8 cellular contexts compared by ENCODE assay signal in genomic region chr17:42182927-42183734, GRCh38. TPM values are rescaled to one million over a fixed set of nuclear protein-coding genes. Genes with fewer than 3 reads are reported as not detected.
A peak's percentile ranks its signal among the peaks of the same experiment; 100 is the strongest.
DNase-seq lines count a peak whose midpoint lies in the region; ATAC-seq, FAIRE-seq and TF ChIP-seq lines count a peak whose summit lies in the region.

No MANE protein-coding gene starts in this region.

- H3K9ac ChIP-seq in iPS-18a (ENCODE audit: low read length) (no peak overlapping the region), stomach smooth muscle (ENCODE audit: low read length in 2 of 2) (peak overlapping the region; percentile 41 to 69)

- peaks cover 41% of the 10 kb centered on the region for H3K27me3 Mint-ChIP-seq in T-helper 2 cell treated with Interferon-gamma antibody and Interleukin-4, amounts not matched to agents 5 μg/mL and 100 μg/mL, for 36 hours (ENCODE audit: low read depth)
- H3K27me3 Mint-ChIP-seq in WTC11 (ENCODE audit: low read depth) = peaks cover 74% of the 10 kb centered on the region

- peak overlapping the region; percentile 78 for H3K27ac Mint-ChIP-seq in T-helper 2 cell treated with Interferon-gamma antibody and Interleukin-4, amounts not matched to agents 5 μg/mL and 100 μg/mL, for 36 hours
- no peak overlapping the region for H3K27ac Mint-ChIP-seq in WTC11

- TF ChIP-seq CTCF in WTC11 (IDR thresholded peaks at IDR 0.05) = no peak

- H3K4me3 ChIP-seq in iPS-18a (ENCODE audit: low read length) = peak overlapping the region; percentile 62
- H3K4me3 ChIP-seq in stomach smooth muscle (ENCODE audit: low read length in 2 of 2) = peak overlapping the region; percentile 68 to 80

- ATAC-seq in WTC11 (no peak), left lobe of liver (no peak)

- H3K27me3 ChIP-seq in iPS-18a (ENCODE audit: control insufficient read depth, insufficient read depth, low read length) = peaks cover 58% of the 10 kb centered on the region
- peaks cover 18 to 26% of the 10 kb centered on the region in 2 donors for H3K27me3 ChIP-seq in stomach smooth muscle (ENCODE audit: control insufficient read depth in 1 of 2, insufficient read depth in 2 of 2, low read length in 2 of 2)

- no peak overlapping the region for H3K27ac ChIP-seq in iPS-18a (ENCODE audit: low read length)
- no peak overlapping the region for H3K27ac ChIP-seq in stomach smooth muscle (ENCODE audit: low read length)

- no peaks in the 10 kb centered on the region for H3K36me3 ChIP-seq in iPS-18a (ENCODE audit: control insufficient read depth, low read depth, low read length)
- H3K36me3 ChIP-seq in stomach smooth muscle (ENCODE audit: control insufficient read depth in 2 of 2, insufficient read depth in 2 of 2, low read length in 2 of 2) = no peaks in the 10 kb centered on the region

- CTCF ChIA-PET in WTC11 (lab: Charles Lee) = interaction anchor here (0.7 to 7.3 kb wide), 15 partner anchors 10 to 500 kb away, joined by 3 to 55 read pairs (median 5); partner anchors contain the start of genes GHDC, KAT2A, NKIRAS2 and RAB5C

- H3K4me1 ChIP-seq in iPS-18a (ENCODE audit: control insufficient read depth, low read depth, low read length) (peaks cover 14% of the 10 kb centered on the region), stomach smooth muscle (ENCODE audit: control insufficient read depth, insufficient read depth, low read length) (peaks cover 23% of the 10 kb centered on the region)

- POLR2A ChIA-PET in WTC11 (lab: Charles Lee) = interaction anchor here (0.6 kb wide), 2 partner anchors 24 to 240 kb away, joined by 3 to 6 read pairs; partner anchors contain the start of gene CAVIN1

- H3K9me3 Mint-ChIP-seq in T-helper 2 cell treated with Interferon-gamma antibody and Interleukin-4, amounts not matched to agents 5 μg/mL and 100 μg/mL, for 36 hours = no peaks in the 10 kb centered on the region
- H3K9me3 Mint-ChIP-seq in WTC11 = no peaks in the 10 kb centered on the region

- TF ChIP-seq POLR2A in GM12892 (IDR thresholded peaks at IDR 0.05; ENCODE audit: low read depth, low read length) = no peak

- peaks cover 34% of the 10 kb centered on the region for H3K4me1 Mint-ChIP-seq in T-helper 2 cell treated with Interferon-gamma antibody and Interleukin-4, amounts not matched to agents 5 μg/mL and 100 μg/mL, for 36 hours (ENCODE audit: low read depth)
- H3K4me1 Mint-ChIP-seq in WTC11 = peaks cover 28% of the 10 kb centered on the region

- peak overlapping the region; percentile 89 for H3K4me3 Mint-ChIP-seq in T-helper 2 cell treated with Interferon-gamma antibody and Interleukin-4, amounts not matched to agents 5 μg/mL and 100 μg/mL, for 36 hours
- H3K4me3 Mint-ChIP-seq in WTC11 = peak overlapping the region; percentile 80

- H3K9me3 ChIP-seq in iPS-18a (ENCODE audit: control insufficient read depth, low read depth, low read length) (no peaks in the 10 kb centered on the region), stomach smooth muscle (ENCODE audit: control insufficient read depth in 2 of 2, low read length in 2 of 2) (no peaks in the 10 kb centered on the region)

- DNase-seq in T-helper 2 cell treated with Interferon-gamma antibody and Interleukin-4, amounts not matched to agents 5 μg/mL and 100 μg/mL, for 36 hours (ENCODE audit: low spot score) = no peak
- DNase-seq in T-helper 2 cell (no peak), WTC11 (ENCODE audit: low spot score) (no peak), left lobe of liver (ENCODE audit: low spot score) (no peak), GM12892 (ENCODE audit: insufficient read length) (no peak), NCI-H345 (lab: John Stamatoyannopoulos, UW) (no peak)

- FAIRE-seq in GM12892 (lab: Jason Lieb, UNC) = no peak

- no peaks in the 10 kb centered on the region for H3K36me3 Mint-ChIP-seq in T-helper 2 cell treated with Interferon-gamma antibody and Interleukin-4, amounts not matched to agents 5 μg/mL and 100 μg/mL, for 36 hours (ENCODE audit: low read depth)
- no peaks in the 10 kb centered on the region for H3K36me3 Mint-ChIP-seq in WTC11

TF ChIP-seq in WTC11, 78 proteins besides CTCF, POLR2A, EP300 and RAD21:
- TF ChIP-seq JUN (CRISPR knock-in tag; IDR thresholded peaks at IDR 0.05) (no peak), ZNF512 (CRISPR knock-in tag; IDR thresholded peaks at IDR 0.05; ENCODE audit: borderline replicate concordance) (0 out of 2 replicates have a peak, but pooled peaks have one; percentile 22), SMAD3 (CRISPR knock-in tag; IDR thresholded peaks at IDR 0.05; ENCODE audit: borderline replicate concordance) (no peak), MAX (CRISPR knock-in tag; IDR thresholded peaks at IDR 0.05) (no peak)

RNA-seq across cellular contexts. Expression of gene HCRT, which starts 2.1 kb away (rescaled TPM):
- total RNA-seq in WTC11 (2021) = not detected in 3 replicates
- total RNA-seq in left lobe of liver = not detected
- not detected for polyA plus RNA-seq in GM12892 (2012; ENCODE audit: missing spikeins)

RNA-seq across cellular contexts. Expression of gene KCNH4, which starts 2.2 kb away (rescaled TPM):
- total RNA-seq in WTC11 (2021) (0.24 to 0.46 TPM (median 0.34 TPM) in 3 replicates), left lobe of liver (not detected)
- 0.59 TPM for polyA plus RNA-seq in GM12892 (2012; ENCODE audit: missing spikeins)

RNA-seq across cellular contexts. Expression of gene GHDC, which starts 11.2 kb away (rescaled TPM):
- total RNA-seq in WTC11 (2021) = 7.5 to 11.1 TPM (median 11.1 TPM) in 3 replicates
- 15.7 TPM for total RNA-seq in left lobe of liver
- 9.5 TPM for polyA plus RNA-seq in GM12892 (2012; ENCODE audit: missing spikeins)

RNA-seq across cellular contexts. Expression of gene RAB5C, which starts 28.3 kb away (rescaled TPM):
- total RNA-seq in WTC11 (2021) = 74.3 to 84.8 TPM (median 84.1 TPM) in 3 replicates
- 56.3 TPM for total RNA-seq in left lobe of liver
- polyA plus RNA-seq in GM12892 (2012; ENCODE audit: missing spikeins) = 34.2 TPM
